26 cellular contexts compared by ENCODE assay signal in the genomic region with DNA sequence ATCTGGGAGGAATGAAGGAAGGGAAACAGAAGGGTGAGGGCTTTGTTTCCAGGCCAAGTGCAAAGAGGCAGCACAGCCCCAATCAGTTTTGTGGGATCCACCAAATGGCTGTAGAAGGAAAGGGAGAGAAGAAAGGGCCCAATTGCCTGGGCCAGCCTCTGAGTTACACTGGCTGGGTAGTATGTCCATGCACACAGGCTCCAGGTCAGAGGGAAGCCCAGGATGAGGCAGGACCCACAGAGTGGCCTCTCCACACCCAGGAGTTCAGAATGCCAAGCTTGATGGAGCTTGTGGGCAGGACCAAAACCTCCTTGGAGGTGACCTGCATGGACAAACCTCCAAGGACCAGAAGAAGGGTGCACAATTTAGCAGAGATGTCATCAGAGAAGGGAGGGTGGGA.
DNase-seq lines count a peak whose midpoint lies in the region; ATAC-seq and TF ChIP-seq lines count a peak whose summit lies in the region.
"Had no signal": no experiment of that assay in that cellular context is flagged by ENCODE, and none has a peak within 500 bp of the region (broad histone marks: within the 10 kb centered on the region; RNA-seq: fewer than 3 reads in every experiment).

No MANE protein-coding gene starts in this region.

- H3K79me2 ChIP-seq in mammary epithelial cell (ENCODE audit: insufficient read depth, low read length), result no peaks in the 10 kb centered on the region

- H3K4me3 ChIP-seq in coronary artery (no peak overlapping the region), esophagus muscularis mucosa (no peak overlapping the region), mammary epithelial cell (replicated peaks in 1 of 3; ENCODE audit: insufficient read depth in 1 of 3, low read depth in 2 of 3, low read length in 3 of 3) (no peak overlapping the region)
- H3K4me3 ChIP-seq: BLaER1, GM12878 had no signal

- no peak for TF ChIP-seq EP300 in esophagus muscularis mucosa (IDR thresholded peaks at IDR 0.05)

- peaks cover 0 to 24% (median 19%) of the 10 kb centered on the region in 4 donors for H3K9me3 ChIP-seq in esophagus muscularis mucosa
- no peaks in the 10 kb centered on the region for H3K9me3 ChIP-seq in mammary epithelial cell (replicated peaks; ENCODE audit: insufficient read depth, low read length)
- H3K9me3 ChIP-seq: BE2C had no signal

- H3K36me3 ChIP-seq in esophagus muscularis mucosa (no peaks in the 10 kb centered on the region), mammary epithelial cell (ENCODE audit: insufficient read depth, low read length) (no peaks in the 10 kb centered on the region)
- H3K36me3 ChIP-seq: BE2C, BLaER1 had no signal

- ATAC-seq in GM18511 (IDR thresholded peaks at IDR 0.05; ENCODE audit: unreplicated experiment), result no peak
- ATAC-seq: GM12878 had no signal

- peak; percentile 41 for DNase-seq in coronary artery (ENCODE audit: low spot score)
- peak; percentile 4 for DNase-seq in ecto neural progenitor cell (ENCODE audit: low spot score)
- peak; percentile 60 for DNase-seq in esophagus muscularis mucosa (ENCODE audit: extremely low spot score)
- DNase-seq in osteocyte (ENCODE audit: extremely low spot score, unreplicated experiment), result peak; percentile 60
- no peak for DNase-seq in occipital lobe (lab: John Stamatoyannopoulos, UW)
- no peak for DNase-seq in mammary epithelial cell
- no peak for DNase-seq in H4 (ENCODE audit: low spot score)
- DNase-seq: 8988T; ACHN; BE2C; C1 segment of cervical spinal cord; CD4-positive, alpha-beta memory T cell; CD4-positive, CD25-positive, alpha-beta regulatory T cell; CD8-positive, alpha-beta memory T cell; COR-L47; DMS 273 treated with DMSO at 0.1 percent for 48 hours; DMS153; DMS53; DMS79; DND-41; EL; GDM1 had no signal

- H2AFZ ChIP-seq in mammary epithelial cell (ENCODE audit: low read depth, low read length), result no peak overlapping the region

- CTCF ChIA-PET in mammary epithelial cell (lab: Charles Lee; ENCODE audit: low non-redundant PET), result no interaction called here

- H3K4me2 ChIP-seq in mammary epithelial cell (ENCODE audit: insufficient read depth, low read depth, low read length), result no peak overlapping the region
- H3K4me2 ChIP-seq: BLaER1 had no signal

- H3K27ac ChIP-seq in coronary artery, result no peak overlapping the region
- no peak overlapping the region for H3K27ac ChIP-seq in esophagus muscularis mucosa (replicated peaks in 1 of 4)
- H3K27ac ChIP-seq in mammary epithelial cell (ENCODE audit: insufficient read depth, low read depth, low read length), result no peak overlapping the region
- H3K27ac ChIP-seq: BLaER1 had no signal

- H3K9ac ChIP-seq in mammary epithelial cell (ENCODE audit: insufficient read depth, low read length), result no peak overlapping the region
- H3K9ac ChIP-seq: BLaER1 had no signal

- no peak overlapping the region for H3K4me3 Mint-ChIP-seq in osteocyte (ENCODE audit: unreplicated experiment)
- H3K4me3 Mint-ChIP-seq: CD14-positive monocyte; CD4-positive, alpha-beta memory T cell; CD4-positive, CD25-positive, alpha-beta regulatory T cell; CD8-positive, alpha-beta memory T cell had no signal

- no TSS peak for BruUV-seq in mammary epithelial cell (replicated peaks; lab: Mats Ljungman, UMichigan)

- no peak for TF ChIP-seq POLR2A in esophagus muscularis mucosa (IDR thresholded peaks at IDR 0.05; ENCODE audit: low read depth)

- no peaks in the 10 kb centered on the region for H3K4me1 ChIP-seq in esophagus muscularis mucosa
- no peaks in the 10 kb centered on the region for H3K4me1 ChIP-seq in mammary epithelial cell (ENCODE audit: insufficient read depth, low read length)
- H3K4me1 ChIP-seq: BE2C, BLaER1 had no signal

- H3K27me3 ChIP-seq in esophagus muscularis mucosa, result no peaks in the 10 kb centered on the region
- peaks cover 2% of the 10 kb centered on the region for H3K27me3 ChIP-seq in mammary epithelial cell (ENCODE audit: insufficient read depth, low read length)
- H3K27me3 ChIP-seq: BE2C, BLaER1 had no signal

- no peaks in the 10 kb centered on the region for H3K36me3 Mint-ChIP-seq in osteocyte (ENCODE audit: unreplicated experiment)
- H3K36me3 Mint-ChIP-seq: CD14-positive monocyte; CD4-positive, alpha-beta memory T cell; CD4-positive, CD25-positive, alpha-beta regulatory T cell; CD8-positive, alpha-beta memory T cell had no signal

- no peaks in the 10 kb centered on the region for H4K20me1 ChIP-seq in mammary epithelial cell (ENCODE audit: insufficient read depth, low read length)
- H4K20me1 ChIP-seq: BLaER1 had no signal

- no peaks in the 10 kb centered on the region for H3K4me1 Mint-ChIP-seq in osteocyte (ENCODE audit: unreplicated experiment)
- H3K4me1 Mint-ChIP-seq: CD14-positive monocyte; CD4-positive, alpha-beta memory T cell; CD4-positive, CD25-positive, alpha-beta regulatory T cell; CD8-positive, alpha-beta memory T cell had no signal

- H3K27ac Mint-ChIP-seq in osteocyte (ENCODE audit: unreplicated experiment), result no peak overlapping the region
- H3K27ac Mint-ChIP-seq: CD14-positive monocyte; CD4-positive, alpha-beta memory T cell; CD4-positive, CD25-positive, alpha-beta regulatory T cell; CD8-positive, alpha-beta memory T cell had no signal

- in situ Hi-C loops in mammary epithelial cell (cut with MboI; ENCODE audit: low sequenced_read_pairs in 2 of 2), result no loop called here

- TF ChIP-seq CTCF in coronary artery (IDR thresholded peaks at IDR 0.05) (no peak), esophagus muscularis mucosa (IDR thresholded peaks at IDR 0.05) (no peak), osteocyte (IDR thresholded peaks at IDR 0.05) (no peak), mammary epithelial cell (conservative IDR thresholded peaks at IDR 0.05 in 1 of 2, IDR thresholded peaks at IDR 0.05 in 1 of 2; ENCODE audit: extremely low read depth in 1 of 2, insufficient read depth in 1 of 2, low read depth in 1 of 2, low read length in 2 of 2) (no peak)

- intact Hi-C loops in esophagus muscularis mucosa (cut with DNase I), result no loop called here
- intact Hi-C loops in mammary epithelial cell (cut with micrococcal nuclease), result no loop called here

- no peaks in the 10 kb centered on the region for H3K27me3 Mint-ChIP-seq in osteocyte (ENCODE audit: unreplicated experiment)
- H3K27me3 Mint-ChIP-seq: CD4-positive, CD25-positive, alpha-beta regulatory T cell had no signal

- dilution Hi-C loops in mammary epithelial cell (cut with HindIII; ENCODE audit: low sequenced_read_pairs), result no loop called here

- H3K9me3 Mint-ChIP-seq in osteocyte (ENCODE audit: unreplicated experiment), result peaks cover 32% of the 10 kb centered on the region

Comparison
In these comparisons a context has a peak if more than half of its experiments do, and no peak if none do; other contexts are left out.
1. DNase-seq: peak in coronary artery (single experiment), ecto neural progenitor cell (single experiment), esophagus muscularis mucosa (single experiment) and osteocyte (single experiment); none in occipital lobe (single experiment), mammary epithelial cell (single experiment) and H4 (single experiment).